39 cellular contexts compared by ENCODE assay signal in genomic region chr5:148163345-148163744, GRCh38. TPM values are rescaled to one million over a fixed set of nuclear protein-coding genes. Genes with fewer than 3 reads are reported as not detected.
"Had no signal": no experiment of that assay in that cellular context is flagged by ENCODE, and none has a peak within 500 bp of the region (broad histone marks: within the 10 kb centered on the region; RNA-seq: fewer than 3 reads in every experiment).

No MANE protein-coding gene starts in this region.

- H3K36me3 ChIP-seq: brain microvascular endothelial cell, neutrophil, sigmoid colon, stomach, thyroid gland, upper lobe of right lung had no signal

- H3K27ac ChIP-seq: brain microvascular endothelial cell, coronary artery, neutrophil, sigmoid colon, stomach, thyroid gland, upper lobe of right lung had no signal

- H3K4me1 Mint-ChIP-seq: immature natural killer cell; mesothelial cell of epicardium; naive B cell; nephron progenitor cell; stimulated activated effector memory CD8-positive, alpha-beta T cell treated with anti-CD3 and anti-CD28 coated beads, Interleukin-12 subunit alpha, Interleukin-12 subunit beta, amount 100 ng/mL, for 72 hours had no signal

- H3K27me3 ChIP-seq: brain microvascular endothelial cell, neutrophil, sigmoid colon, stomach, thyroid gland, upper lobe of right lung had no signal

- H3K9me3 ChIP-seq: neutrophil, sigmoid colon, stomach, thyroid gland, upper lobe of right lung had no signal

- ATAC-seq: effector memory CD8-positive, alpha-beta T cell; stimulated activated effector memory CD8-positive, alpha-beta T cell treated with anti-CD3 and anti-CD28 coated beads, Interleukin-12 subunit alpha, Interleukin-12 subunit beta, amount 100 ng/mL, for 72 hours; upper lobe of right lung had no signal

- DNase-seq: activated CD4-positive, alpha-beta T cell treated with anti-CD3 and anti-CD28 coated beads for 4 hours; activated CD4-positive, alpha-beta T cell treated with anti-CD3 and anti-CD28 coated beads, Interleukin-2, amount 50 U/mL, for 48 hours; activated CD4-positive, CD25-positive, alpha-beta regulatory T cell; activated CD8-positive, alpha-beta memory T cell treated with anti-CD3 and anti-CD28 coated beads, Interleukin-2, amount 50 U/mL, for 48 hours; activated gamma-delta T cell; activated naive CD4-positive, alpha-beta T cell treated with anti-CD3 and anti-CD28 coated beads, Interleukin-2, amount 50 U/mL, for 16 hours; activated T-cell treated with anti-CD3 and anti-CD28 coated beads, Interleukin-2, amount 50 U/mL, for 24 hours; amniotic stem cell; brain microvascular endothelial cell; effector memory CD8-positive, alpha-beta T cell; head of caudate nucleus; hippocampal formation; immature natural killer cell; kidney; naive B cell; nephron progenitor cell; sigmoid colon; small intestine; stimulated activated CD4-positive, alpha-beta T cell treated with anti-CD3 and anti-CD28 coated beads, Interleukin-4, amount 100 ng/mL, for 24 hours; stomach; thyroid gland; upper lobe of right lung had no signal

- H3K4me3 Mint-ChIP-seq: activated T-cell treated with anti-CD3 and anti-CD28 coated beads, Interleukin-2, amount 50 U/mL, for 24 hours; effector memory CD8-positive, alpha-beta T cell; immature natural killer cell; mesothelial cell of epicardium; naive B cell; nephron progenitor cell; stimulated activated effector memory CD8-positive, alpha-beta T cell treated with anti-CD3 and anti-CD28 coated beads, Interleukin-12 subunit alpha, Interleukin-12 subunit beta, amount 100 ng/mL, for 72 hours; T-helper 2 cell treated with Interferon-gamma antibody and Interleukin-4, amounts not matched to agents 5 μg/mL and 100 μg/mL, for 36 hours had no signal

- H3K4me3 ChIP-seq: coronary artery, sigmoid colon, stomach, thyroid gland, upper lobe of right lung had no signal

- H3K27ac Mint-ChIP-seq: activated T-cell treated with anti-CD3 and anti-CD28 coated beads, Interleukin-2, amount 50 U/mL, for 24 hours; effector memory CD8-positive, alpha-beta T cell; immature natural killer cell; mesothelial cell of epicardium; naive B cell; nephron progenitor cell; progenitor cell of endocrine pancreas; stimulated activated effector memory CD8-positive, alpha-beta T cell treated with anti-CD3 and anti-CD28 coated beads, Interleukin-12 subunit alpha, Interleukin-12 subunit beta, amount 100 ng/mL, for 72 hours; T-helper 2 cell treated with Interferon-gamma antibody and Interleukin-4, amounts not matched to agents 5 μg/mL and 100 μg/mL, for 36 hours had no signal

- H3K36me3 Mint-ChIP-seq: immature natural killer cell; mesothelial cell of epicardium; naive B cell; stimulated activated effector memory CD8-positive, alpha-beta T cell treated with anti-CD3 and anti-CD28 coated beads, Interleukin-12 subunit alpha, Interleukin-12 subunit beta, amount 100 ng/mL, for 72 hours had no signal

- H3K4me1 ChIP-seq: sigmoid colon, stomach, thyroid gland, upper lobe of right lung had no signal

- H3K9me3 Mint-ChIP-seq: activated T-cell treated with anti-CD3 and anti-CD28 coated beads, Interleukin-2, amount 50 U/mL, for 24 hours; effector memory CD8-positive, alpha-beta T cell; nephron progenitor cell; stimulated activated effector memory CD8-positive, alpha-beta T cell treated with anti-CD3 and anti-CD28 coated beads, Interleukin-12 subunit alpha, Interleukin-12 subunit beta, amount 100 ng/mL, for 72 hours; T-helper 2 cell treated with Interferon-gamma antibody and Interleukin-4, amounts not matched to agents 5 μg/mL and 100 μg/mL, for 36 hours had no signal

- H3K27me3 Mint-ChIP-seq: progenitor cell of endocrine pancreas had no signal

RNA-seq across cellular contexts. Expression of gene SPINK14, which starts 5.0 kb away (rescaled TPM):
- total RNA-seq: activated CD8-positive, alpha-beta memory T cell treated with anti-CD3 and anti-CD28 coated beads for 36 hours; astrocyte; cardiac septum; cerebellum; endothelial cell of umbilical vein; fibroblast of lung; fibroblast of villous mesenchyme; kidney; lower leg skin; mesothelial cell of epicardium; osteocyte; progenitor cell of endocrine pancreas; renal cortical epithelial cell; sigmoid colon; stomach; thyroid gland; upper lobe of right lung had no signal
- polyA plus RNA-seq: endothelial cell of umbilical vein, esophagus, fibroblast of lung, immature natural killer cell, sigmoid colon, small intestine, stomach had no signal

RNA-seq across cellular contexts. Expression of gene SPINK6, which starts 39.5 kb away (rescaled TPM):
- total RNA-seq: activated CD8-positive, alpha-beta memory T cell treated with anti-CD3 and anti-CD28 coated beads for 36 hours; astrocyte; cardiac septum; cerebellum; endothelial cell of umbilical vein; fibroblast of lung; fibroblast of villous mesenchyme; kidney; mesothelial cell of epicardium; osteocyte; progenitor cell of endocrine pancreas; renal cortical epithelial cell; stomach; thyroid gland; upper lobe of right lung had no signal
- polyA plus RNA-seq: endothelial cell of umbilical vein, fibroblast of lung, immature natural killer cell, small intestine, stomach had no signal
